ENCODE assay signal across 1 cellular context in genomic region chr9:92094655-92095054, GRCh38.
TF ChIP-seq lines count a peak whose summit lies in the region.

No MANE protein-coding gene starts in this region.

TF ChIP-seq in K562, 482 proteins besides CTCF, POLR2A, EP300 and RAD21 (continued from another document and continues in another):
- TF ChIP-seq ZBTB40 (IDR thresholded peaks at IDR 0.05) (no peak), ZBTB40 (CRISPR knock-in tag; IDR thresholded peaks at IDR 0.05) (no peak), HDAC6 (IDR thresholded peaks at IDR 0.05; ENCODE audit: low read depth, low read length) (no peak), ZNF184 (CRISPR knock-in tag; IDR thresholded peaks at IDR 0.05) (no peak), RFX5 (IDR thresholded peaks at IDR 0.05; ENCODE audit: low read depth, low read length) (no peak), ZNF282 (CRISPR knock-in tag; IDR thresholded peaks at IDR 0.05) (no peak), PRMT5 (CRISPR knock-in tag; IDR thresholded peaks at IDR 0.05) (no peak), DEAF1 (CRISPR knock-in tag; IDR thresholded peaks at IDR 0.05) (no peak), ZBTB8A (IDR thresholded peaks at IDR 0.05; ENCODE audit: partially characterized antibody) (no peak), CUX1 (CRISPR knock-in tag; IDR thresholded peaks at IDR 0.05) (no peak), TOE1 (IDR thresholded peaks at IDR 0.05; ENCODE audit: borderline replicate concordance) (no peak), TOE1 (CRISPR knock-in tag; IDR thresholded peaks at IDR 0.05; ENCODE audit: borderline replicate concordance, low read depth) (no peak), PCBP2 (IDR thresholded peaks at IDR 0.05; ENCODE audit: low read depth, low read length, poor library complexity, severe bottlenecking) (no peak), MED1 (CRISPR knock-in tag; IDR thresholded peaks at IDR 0.05; ENCODE audit: borderline replicate concordance) (no peak), THRA (IDR thresholded peaks at IDR 0.05) (no peak), RBM15 (IDR thresholded peaks at IDR 0.05; ENCODE audit: insufficient read depth, low read length) (no peak), RB1 (IDR thresholded peaks at IDR 0.05; ENCODE audit: low read depth) (no peak), MAFG (tag; conservative IDR thresholded peaks at IDR 0.05) (peak; percentile 41; the same call in 1 of the 2 replicates), CREB1 (IDR thresholded peaks at IDR 0.05) (no peak), CREB1 (CRISPR knock-in tag; IDR thresholded peaks at IDR 0.05) (0 out of 2 replicates have a peak, but pooled peaks have one; percentile 34), SMAD3 (CRISPR knock-in tag; conservative IDR thresholded peaks at IDR 0.05) (no peak), PATZ1 (CRISPR knock-in tag; IDR thresholded peaks at IDR 0.05; ENCODE audit: borderline replicate concordance) (no peak), POLR2G (IDR thresholded peaks at IDR 0.05; ENCODE audit: low read depth, low read length) (no peak), ZKSCAN1 (IDR thresholded peaks at IDR 0.05; ENCODE audit: low read depth, low read length) (no peak), ESRRA (IDR thresholded peaks at IDR 0.05; ENCODE audit: borderline replicate concordance, low read depth) (no peak), FOS (IDR thresholded peaks at IDR 0.05; ENCODE audit: extremely low read depth, insufficient read length) (no peak), ZBTB49 (CRISPR knock-in tag; IDR thresholded peaks at IDR 0.05; ENCODE audit: borderline replicate concordance) (no peak), ZNF717 (CRISPR knock-in tag; IDR thresholded peaks at IDR 0.05) (no peak), KLF6 (CRISPR knock-in tag; IDR thresholded peaks at IDR 0.05; ENCODE audit: borderline replicate concordance) (no peak), EWSR1 (IDR thresholded peaks at IDR 0.05; ENCODE audit: borderline replicate concordance, low read depth, partially characterized antibody) (no peak), KAT7 (CRISPR knock-in tag; IDR thresholded peaks at IDR 0.05; ENCODE audit: borderline replicate concordance) (no peak), ARID1B (IDR thresholded peaks at IDR 0.05) (0 out of 2 replicates have a peak, but pooled peaks have one; percentile 11)
